Comparison of ENCODE assay signal across 8 cellular contexts in the genomic region with DNA sequence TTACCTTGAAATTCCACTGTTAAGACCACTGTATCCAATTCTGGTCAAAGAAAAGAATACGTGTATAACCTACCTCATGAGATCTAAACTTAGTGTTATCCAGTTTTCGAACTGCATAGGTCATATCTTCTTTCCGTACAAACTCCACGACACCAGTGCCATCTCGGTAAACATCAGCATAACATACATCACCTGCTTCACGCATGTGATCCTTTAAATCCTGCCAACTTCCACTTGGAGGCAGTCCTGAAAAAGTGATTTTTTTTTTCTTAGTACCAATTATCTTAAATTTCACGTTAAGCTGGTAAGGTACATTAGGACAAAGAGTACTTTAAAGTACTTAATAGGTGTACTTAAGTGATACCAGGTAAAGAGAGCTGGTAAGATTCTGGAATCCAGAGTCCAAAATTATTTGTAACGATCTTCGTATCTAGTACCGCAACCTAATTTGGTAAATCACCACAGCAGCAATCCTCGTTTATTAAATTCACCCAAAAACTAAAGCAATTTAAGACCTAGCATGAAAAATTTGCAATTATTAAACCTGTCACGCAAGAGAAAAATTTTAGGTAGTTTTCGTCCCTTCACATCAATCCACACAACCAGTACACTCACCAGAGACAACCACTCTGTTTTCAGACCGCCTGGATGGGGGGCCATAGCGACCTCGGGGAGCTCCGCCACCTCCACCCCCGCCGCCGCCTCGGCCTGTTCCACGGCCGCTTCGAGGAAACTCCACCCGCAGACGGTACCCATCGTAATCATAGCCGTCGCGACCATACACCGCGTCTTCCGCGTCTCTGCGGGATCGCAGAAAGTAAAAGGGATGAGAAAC. TPM values are rescaled to one million over a fixed set of nuclear protein-coding genes. Genes with fewer than 3 reads are reported as not detected.
DNase-seq lines count a peak whose midpoint lies in the region; ATAC-seq and TF ChIP-seq lines count a peak whose summit lies in the region.

No MANE protein-coding gene starts in this region.

- H3K4me1 ChIP-seq in RWPE2 (ENCODE audit: insufficient read depth, poor library complexity, severe bottlenecking), result peaks cover 30% of the 10 kb centered on the region
- peaks cover 15 to 62% (median 34%) of the 10 kb centered on the region in 3 donors for H3K4me1 ChIP-seq in esophagus squamous epithelium
- H3K4me1 ChIP-seq in gastrocnemius medialis, result peaks cover 57 to 58% of the 10 kb centered on the region in 2 donors

- H3K36me3 ChIP-seq in RWPE2 (ENCODE audit: low read depth), result peaks cover 58% of the 10 kb centered on the region
- peaks cover 0 to 46% (median 14%) of the 10 kb centered on the region in 3 donors for H3K36me3 ChIP-seq in esophagus squamous epithelium
- H3K36me3 ChIP-seq in gastrocnemius medialis, result peaks cover 0 to 39% of the 10 kb centered on the region in 2 donors

- intact Hi-C loops in esophagus squamous epithelium (cut with DNase I), result loop anchor here (5.0 kb wide), 2 partner anchors 76 to 106 kb away; a partner anchor contains a TSS
- intact Hi-C loops in gastrocnemius medialis (cut with DNase I; ENCODE audit: low total_unique reads), result loop anchor here (2.0 to 10.0 kb wide), 5 partner anchors 17 to 899 kb away; a partner anchor contains a TSS

- H3K27ac ChIP-seq in RWPE2 (ENCODE audit: poor library complexity, severe bottlenecking), result peak overlapping the region; percentile 82
- H3K27ac ChIP-seq in esophagus squamous epithelium, result peak overlapping the region; percentile 96 to 100 (median 99)
- peak overlapping the region; percentile 96 to 100 (median 100) for H3K27ac ChIP-seq in gastrocnemius medialis

- no peaks in the 10 kb centered on the region for H3K27me3 ChIP-seq in RWPE2 (ENCODE audit: insufficient read depth, poor library complexity, severe bottlenecking)
- no peaks in the 10 kb centered on the region for H3K27me3 ChIP-seq in esophagus squamous epithelium
- H3K27me3 ChIP-seq in gastrocnemius medialis, result no peaks in the 10 kb centered on the region

- no peaks in the 10 kb centered on the region for H3K9me3 ChIP-seq in RWPE2 (ENCODE audit: severe bottlenecking)
- no peaks in the 10 kb centered on the region for H3K9me3 ChIP-seq in esophagus squamous epithelium
- no peaks in the 10 kb centered on the region for H3K9me3 ChIP-seq in gastrocnemius medialis

- DNase-seq in RWPE2 (ENCODE audit: low spot score) (no peak), esophagus squamous epithelium (lab: John Stamatoyannopoulos, UW) (no peak), gastrocnemius medialis (peak in 1 of 2 donors; percentile 29), DMS79 treated with DMSO at 0.1 percent for 48 hours (lab: John Stamatoyannopoulos, UW) (no peak)
- no peak for DNase-seq in stimulated activated CD4-positive, alpha-beta T cell treated with anti-CD3 and anti-CD28 coated beads, Interleukin-4, amount 100 ng/mL, for 24 hours
- DNase-seq in activated CD4-positive, alpha-beta T cell treated with anti-CD3 and anti-CD28 coated beads for 1 hour, result no peak

- 2 to 6% methylated on average over 20 to 21 of the region's 36 CpGs for WGBS in esophagus squamous epithelium, 2 donors

- TF ChIP-seq CTCF in GM12875 (IDR thresholded peaks at IDR 0.05; ENCODE audit: borderline replicate concordance, insufficient read depth, low read depth, low read length) (no peak), RWPE2 (IDR thresholded peaks at IDR 0.05; ENCODE audit: poor library complexity, severe bottlenecking) (no peak), esophagus squamous epithelium (IDR thresholded peaks at IDR 0.05) (no peak), gastrocnemius medialis (IDR thresholded peaks at IDR 0.05 in 4 of 5, conservative IDR thresholded peaks at IDR 0.05 in 1 of 5) (no peak)

- no peak for ATAC-seq in RWPE2 (ENCODE audit: low read depth)
- ATAC-seq in gastrocnemius medialis, result peak in 1 of 2 donors; percentile 27
- no peak for ATAC-seq in HG03039 (IDR thresholded peaks at IDR 0.05; ENCODE audit: unreplicated experiment)

- peak overlapping the region; percentile 87 for H3K4me3 ChIP-seq in GM12875 (ENCODE audit: low read depth, low read length)
- H3K4me3 ChIP-seq in RWPE2 (ENCODE audit: severe bottlenecking), result peak overlapping the region; percentile 81
- peak overlapping the region; percentile 76 to 100 (median 92) for H3K4me3 ChIP-seq in esophagus squamous epithelium
- peak overlapping the region; percentile 91 to 98 (median 97) for H3K4me3 ChIP-seq in gastrocnemius medialis

- in situ Hi-C loops in gastrocnemius medialis (cut with MboI; ENCODE audit: low sequenced_read_pairs in 4 of 4), result loop anchor here in 2 of 4 donors (10.0 to 25.0 kb wide), 2 partner anchors 106 to 109 kb away; no protein-coding TSS in a partner anchor

- no peak for TF ChIP-seq POLR2A in esophagus squamous epithelium (IDR thresholded peaks at IDR 0.05)
- no peak for TF ChIP-seq POLR2A in gastrocnemius medialis (IDR thresholded peaks at IDR 0.05)

RNA-seq across cellular contexts. Expression of a gene that starts 1.1 kb away (rescaled TPM):
- total RNA-seq in esophagus squamous epithelium (100 to 1,000 TPM; 134 to 223 (median 200) TPM), gastrocnemius medialis (10 to 100 TPM; 69.4 to 85.4 (median 82.2) TPM)

RNA-seq across cellular contexts. Expression of a gene that starts 17.9 kb away (rescaled TPM):
- 10 to 100 TPM; 20.3 to 61.4 (median 27.4) TPM for total RNA-seq in esophagus squamous epithelium
- 100 to 1,000 TPM in 3 of 4 donors, 10 to 100 TPM in 1; 99.9 to 137 (median 106) TPM for total RNA-seq in gastrocnemius medialis

RNA-seq across cellular contexts. Expression of a gene that starts 50.7 kb away (rescaled TPM):
- total RNA-seq in esophagus squamous epithelium (10 to 100 TPM in 3 of 4 donors, 1 to 10 TPM in 1; 7.4 to 27.3 (median 18.4) TPM), gastrocnemius medialis (10 to 100 TPM; 31.2 to 43.9 (median 34.3) TPM)
